ENCODE assay signal across 16 cellular contexts in the genomic region with DNA sequence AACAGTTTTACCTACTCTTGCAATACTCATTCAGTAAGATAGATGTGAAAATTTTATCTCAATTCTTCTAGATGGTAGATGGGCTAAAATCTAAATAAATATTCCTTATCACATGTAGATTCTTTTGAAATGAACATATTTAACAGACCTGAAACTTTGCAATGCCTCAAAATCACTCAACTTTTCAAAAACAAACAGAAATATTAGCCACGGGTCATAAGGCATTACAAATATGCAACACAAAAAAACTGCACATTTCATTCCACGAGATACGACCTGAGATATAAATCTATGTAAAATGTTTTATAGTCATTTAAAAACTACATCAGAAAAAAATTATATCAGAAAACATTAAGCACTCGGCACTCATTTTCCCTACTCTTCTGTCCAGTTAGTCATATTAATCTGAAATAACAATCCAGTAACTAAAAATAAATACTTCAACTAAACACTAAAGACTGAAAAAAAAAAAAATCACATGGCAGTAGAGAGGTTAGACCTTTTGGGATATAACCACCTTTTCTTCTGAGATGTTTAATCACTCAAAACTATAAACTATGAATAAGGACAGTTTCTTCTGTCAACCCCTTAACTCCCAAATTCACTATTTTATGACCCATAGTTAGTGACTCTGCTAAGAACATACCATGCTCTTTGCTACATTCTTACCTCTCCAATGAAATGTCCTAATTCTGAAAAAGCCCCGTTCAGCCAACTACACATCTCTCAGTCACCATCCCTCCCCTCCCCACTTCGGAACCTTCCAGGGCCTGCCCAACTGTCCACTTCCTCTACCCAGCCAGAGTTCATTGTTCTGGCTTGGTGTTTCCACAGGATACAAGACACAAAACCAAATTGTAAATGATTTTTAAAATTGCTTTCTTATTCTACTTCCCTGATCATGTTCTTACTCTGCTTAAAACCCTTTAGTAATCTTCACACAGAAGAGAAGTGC. TPM values are rescaled to one million over a fixed set of nuclear protein-coding genes. Genes with fewer than 3 reads are reported as not detected.
DNase-seq lines count a peak whose midpoint lies in the region; ATAC-seq, FAIRE-seq and TF ChIP-seq lines count a peak whose summit lies in the region.
"Had no signal": no experiment of that assay in that cellular context is flagged by ENCODE, and none has a peak within 500 bp of the region (broad histone marks: within the 10 kb centered on the region; RNA-seq: fewer than 3 reads in every experiment).

No MANE protein-coding gene starts in this region.

- no peaks in the 10 kb centered on the region for H3K27me3 ChIP-seq in BLaER1
- H3K27me3 ChIP-seq in K562 (ENCODE audit: control insufficient read depth in 2 of 2, insufficient read depth in 2 of 2, low read length in 2 of 2): no peaks in the 10 kb centered on the region
- no peaks in the 10 kb centered on the region for H3K27me3 ChIP-seq in adrenal gland
- H3K27me3 ChIP-seq: tibial nerve had no signal

- no peak overlapping the region for H2AFZ ChIP-seq in K562 (ENCODE audit: low read depth, low read length)

- peaks cover 5% of the 10 kb centered on the region for H3K9me1 ChIP-seq in K562 (ENCODE audit: control insufficient read depth, insufficient read depth, low read length)

- H3K9me3 ChIP-seq in BLaER1: peaks cover 7% of the 10 kb centered on the region; the same call in 1 of the 2 replicates
- no peaks in the 10 kb centered on the region for H3K9me3 ChIP-seq in K562 (replicated peaks; ENCODE audit: control insufficient read depth, insufficient read depth, low read depth, low read length)
- no peaks in the 10 kb centered on the region for H3K9me3 ChIP-seq in adrenal gland (replicated peaks in 1 of 3)
- H3K9me3 ChIP-seq: tibial nerve had no signal

- ATAC-seq in K562: peak; percentile 56
- ATAC-seq in GM19395 (IDR thresholded peaks at IDR 0.05; ENCODE audit: unreplicated experiment): no peak
- ATAC-seq: activated CD4-positive, alpha-beta T cell treated with anti-CD3 and anti-CD28 coated beads for 36 hours; stimulated activated memory B cell treated with anti-CD40 and anti-IgM and Interleukin-4, amounts not matched to agents 10 μg/mL and 1 μg/mL and 100 μg/mL, for 72 hours had no signal

- WGBS in K562 (ENCODE audit: insufficient coverage, low coverage, missing lambda C conversion rate): 56% methylated on average over 6 of the region's 6 CpGs
- WGBS in adrenal gland, 4 donors: 70 to 81% (median 75%) methylated on average over 6 of the region's 6 CpGs

- no peak for TF ChIP-seq RAD21 in K562 (CRISPR knock-in tag; conservative IDR thresholded peaks at IDR 0.05 in 1 of 2, IDR thresholded peaks at IDR 0.05 in 1 of 2)

- POLR2A ChIA-PET in HEK293T (lab: Yijun Ruan, JAX) (interaction anchor here (1.8 kb wide), 1 partner anchor 19 kb away, joined by 5 read pairs; no protein-coding TSS in a partner anchor), K562 (lab: Yijun Ruan, JAX) (no interaction called here)

- TF ChIP-seq EP300 in K562 (IDR thresholded peaks at IDR 0.05; ENCODE audit: low read length): no peak

- DNase-seq in HEK293T (ENCODE audit: extremely low spot score) (no peak), K562 (ENCODE audit: extremely low read depth in 1 of 4, low spot score in 3 of 4) (peak in 1 of 4 experiments; percentile 37), hepatic stellate cell (ENCODE audit: low spot score) (peak; percentile 34), adrenal gland (no peak), NCI-H1417 (lab: John Stamatoyannopoulos, UW) (no peak)
- no peak for DNase-seq in NK-92 treated with Interleukin-12 subunit alpha and Interleukin-12 subunit beta, amount 100 ng/mL, for 24 hours (lab: John Stamatoyannopoulos, UW)
- DNase-seq: activated CD4-positive, alpha-beta T cell treated with anti-CD3 and anti-CD28 coated beads for 36 hours; activated gamma-delta T cell; CD4-positive, alpha-beta memory T cell; GOT3; NCI-H2081; stimulated activated CD4-positive, alpha-beta T cell treated with anti-CD3 and anti-CD28 coated beads, Interleukin-15, amount 100 ng/mL, for 24 hours had no signal

- CTCF ChIA-PET in HEK293T (lab: Yijun Ruan, JAX): no interaction called here
- CTCF ChIA-PET in K562 (lab: Yijun Ruan, JAX; ENCODE audit: low intra/inter-chr PET ratio): no interaction called here

- H3K4me3 ChIP-seq in BLaER1: no peak overlapping the region
- no peak overlapping the region for H3K4me3 ChIP-seq in K562
- H3K4me3 ChIP-seq in adrenal gland: no peak overlapping the region
- H3K4me3 ChIP-seq: tibial nerve had no signal

- in situ Hi-C loops in K562 (cut with MboI): no loop called here

- intact Hi-C loops in K562 (cut with micrococcal nuclease): no loop called here
- intact Hi-C loops in adrenal gland (cut with DNase I): no loop called here

- peaks cover 84% of the 10 kb centered on the region for H3K79me2 ChIP-seq in K562 (ENCODE audit: control insufficient read depth, insufficient read depth, low read length)

- H3K9ac ChIP-seq in BLaER1 (no peak overlapping the region), K562 (ENCODE audit: insufficient read depth in 1 of 2, low read depth in 2 of 2, low read length in 2 of 2) (no peak overlapping the region; a peak in 1 of 4 replicates)

- TF ChIP-seq CTCF in K562 (IDR thresholded peaks at IDR 0.05 in 2 of 3, conservative IDR thresholded peaks at IDR 0.05 in 1 of 3; ENCODE audit: insufficient read depth in 2 of 3, low read depth in 1 of 3, low read length in 3 of 3) (no peak), adrenal gland (IDR thresholded peaks at IDR 0.05) (no peak)

- H3K27ac ChIP-seq in BLaER1: no peak overlapping the region
- peak overlapping the region; percentile 30; the same call in 2 of the 3 replicates for H3K27ac ChIP-seq in K562 (ENCODE audit: extremely low read depth, low read depth, low read length)
- no peak overlapping the region for H3K27ac ChIP-seq in adrenal gland
- H3K27ac ChIP-seq: tibial nerve had no signal

- TF ChIP-seq POLR2A in K562 (conservative IDR thresholded peaks at IDR 0.05) (no peak), adrenal gland (IDR thresholded peaks at IDR 0.05) (no peak)

- no TSS peak for BruUV-seq in K562 (replicated peaks; lab: Mats Ljungman, UMichigan)

- H3K4me2 ChIP-seq in BLaER1 (peak overlapping the region; percentile 88), K562 (ENCODE audit: insufficient read depth, low read length) (peak overlapping the region; percentile 28; the same call in 1 of the 2 replicates)

- peaks cover 30% of the 10 kb centered on the region; the same call in 1 of the 2 replicates for H3K36me3 ChIP-seq in BLaER1
- H3K36me3 ChIP-seq in K562 (ENCODE audit: control insufficient read depth, insufficient read depth, low read length): no peaks in the 10 kb centered on the region
- no peaks in the 10 kb centered on the region for H3K36me3 ChIP-seq in adrenal gland (replicated peaks in 1 of 2)
- H3K36me3 ChIP-seq: tibial nerve had no signal

- H4K20me1 ChIP-seq in BLaER1 (peaks cover 32% of the 10 kb centered on the region), K562 (replicated peaks; ENCODE audit: control insufficient read depth, insufficient read depth, low read length) (peaks cover 13% of the 10 kb centered on the region)

- peaks cover 41% of the 10 kb centered on the region for H3K4me1 ChIP-seq in BLaER1
- peaks cover 5 to 25% of the 10 kb centered on the region in 2 experiments for H3K4me1 ChIP-seq in K562 (replicated peaks in 1 of 2; ENCODE audit: control insufficient read depth in 2 of 2, insufficient read depth in 2 of 2, low read length in 2 of 2)
- H3K4me1 ChIP-seq in adrenal gland (replicated peaks in 1 of 2): peaks cover 0 to 7% of the 10 kb centered on the region in 2 donors

- no peak for FAIRE-seq in K562 (lab: Jason Lieb, UNC)

TF ChIP-seq in HEK293T, 16 proteins besides CTCF, POLR2A, EP300 and RAD21:
- TF ChIP-seq SUZ12 (IDR thresholded peaks at IDR 0.05) (no peak), ZNF384 (IDR thresholded peaks at IDR 0.05) (peak; percentile 48), ELF4 (IDR thresholded peaks at IDR 0.05) (no peak)

TF ChIP-seq in K562, 482 proteins besides CTCF, POLR2A, EP300 and RAD21 (continues in another document):
- TF ChIP-seq YY1 (IDR thresholded peaks at IDR 0.05; ENCODE audit: borderline replicate concordance in 1 of 3, control insufficient read depth in 1 of 3, extremely low read depth in 1 of 3, insufficient read depth in 3 of 3, insufficient read length in 1 of 3, insufficient replicate concordance in 2 of 3, low read depth in 1 of 3, low read length in 2 of 3) (no peak), RNF2 (IDR thresholded peaks at IDR 0.05) (no peak), RBM17 (IDR thresholded peaks at IDR 0.05; ENCODE audit: borderline replicate concordance, low read depth, low read length) (no peak), SPI1 (IDR thresholded peaks at IDR 0.05; ENCODE audit: borderline replicate concordance, low read depth, low read length) (peak; percentile 65; the same call in 1 of the 2 replicates), RBBP5 (IDR thresholded peaks at IDR 0.05; ENCODE audit: borderline replicate concordance, insufficient read depth, low read length, poor library complexity, severe bottlenecking) (no peak), RB1 (IDR thresholded peaks at IDR 0.05; ENCODE audit: low read depth) (no peak)

RNA-seq across cellular contexts. Expression of a gene that starts 6.4 kb away (rescaled TPM):
- total RNA-seq in K562 (2011; cell fraction: chromatin; rRNA removed; ENCODE audit: low replicate concordance): 9.6 and 22.9 TPM in 2 replicates
- 7.6 and 9.0 TPM in 2 replicates for total RNA-seq in K562 (2011; cell fraction: nucleolus; rRNA removed)
- total RNA-seq in K562 (2011; cell fraction: nucleoplasm; rRNA removed): 10.0 and 12.4 TPM in 2 replicates
- total RNA-seq in K562 (2014; rRNA removed) (9.9 and 11.0 TPM in 2 replicates), K562 (2014; rRNA removed; fragmentation: Illumina TruSeq; extraction: Trizol) (30.1 and 31.0 TPM in 2 replicates), K562 (2015; rRNA removed; fragmentation: Illumina TruSeq; extraction: Trizol) (35.7 and 39.9 TPM in 2 replicates), K562 (2021) (18.6 and 19.2 TPM in 2 replicates), adrenal gland (1 to 10 TPM in 3 of 8 donors, under 1 TPM in 5; 0.06 to 2.7 (median 0.78) TPM)
- polyA plus RNA-seq in K562 (2011; rRNA removed) (9.0 and 9.4 TPM in 2 replicates), K562 (2014; fragmentation: Illumina TruSeq; extraction: Trizol) (13.6 and 14.0 TPM in 2 replicates), K562 (2014; fragmentation: Nextera tagmentation; extraction: Ambion mirVana) (1 to 10 TPM; 6.3 to 8.4 TPM), K562 (2014; rRNA removed) (6.6 and 7.0 TPM in 2 replicates), adrenal gland (1 to 10 TPM in 1 of 3 donors, under 1 TPM in 2; 0.44 to 1.2 (median 0.48) TPM)
- 1.9 and 3.7 TPM in 2 replicates for polyA plus RNA-seq in K562 (2011; cell fraction: cytosol; rRNA removed)
- 2.7 and 3.4 TPM in 2 replicates for polyA plus RNA-seq in K562 (2011; cell fraction: nucleus; rRNA removed)
- 5.8 and 13.7 TPM in 2 replicates for polyA plus RNA-seq in K562 (2012)
- polyA minus RNA-seq in K562 (2011; rRNA and poly(A)+ RNA removed): 36.1 and 36.9 TPM in 2 replicates
- 21.1 and 21.9 TPM in 2 replicates for polyA minus RNA-seq in K562 (2011; cell fraction: cytosol; rRNA and poly(A)+ RNA removed)
- 10.6 and 18.3 TPM in 2 replicates for polyA minus RNA-seq in K562 (2011; cell fraction: nucleus; rRNA and poly(A)+ RNA removed)
